21 cellular contexts compared by ENCODE assay signal in genomic region chr9:105219291-105219805, GRCh38.
"Had no signal": no experiment of that assay in that cellular context is flagged by ENCODE, and none has a peak within 500 bp of the region (broad histone marks: within the 10 kb centered on the region; RNA-seq: fewer than 3 reads in every experiment).

No MANE protein-coding gene starts in this region.

- H3K4me2 ChIP-seq: smooth muscle cell had no signal

- H3K4me3 ChIP-seq: cardiac muscle cell, left ventricle myocardium inferior, right lobe of liver, smooth muscle cell, thoracic aorta had no signal

- H3K27me3 ChIP-seq: cardiac muscle cell, right lobe of liver had no signal

- H3K36me3 ChIP-seq: cardiac muscle cell, left ventricle myocardium inferior, right lobe of liver, thoracic aorta had no signal

- FAIRE-seq: endometrium had no signal

- H3K27ac ChIP-seq: cardiac muscle cell, left ventricle myocardium inferior, right lobe of liver, thoracic aorta, VCaP had no signal

- ATAC-seq: activated CD4-positive, CD25-positive, alpha-beta regulatory T cell treated with anti-CD3 and anti-CD28 coated beads, Interleukin-2, amount 50 U/mL, for 24 hours; activated CD8-positive, alpha-beta memory T cell treated with anti-CD3 and anti-CD28 coated beads, Interleukin-2, amount 10 ng/mL, durations not matched to agents 7 days and 5 days; activated CD8-positive, alpha-beta T cell treated with anti-CD3 and anti-CD28 coated beads for 36 hours; naive thymus-derived CD4-positive, alpha-beta T cell; right lobe of liver had no signal

- DNase-seq: activated CD4-positive, alpha-beta T cell treated with anti-CD3 and anti-CD28 coated beads, Interleukin-2, amount 10 ng/mL, durations not matched to agents 7 days and 5 days; activated CD8-positive, alpha-beta memory T cell treated with anti-CD3 and anti-CD28 coated beads, Interleukin-2, amount 10 ng/mL, durations not matched to agents 7 days and 5 days; activated CD8-positive, alpha-beta T cell treated with anti-CD3 and anti-CD28 coated beads for 36 hours; activated effector memory CD4-positive, alpha-beta T cell treated with anti-CD3 and anti-CD28 coated beads, Interleukin-2, amount 50 U/mL, for 16 hours; activated naive CD4-positive, alpha-beta T cell treated with anti-CD3 and anti-CD28 coated beads, Interleukin-2, amount 10 ng/mL, durations not matched to agents 7 days and 5 days; activated T-cell treated with anti-CD3 and anti-CD28 coated beads for 4 hours; foreskin melanocyte; hippocampal formation; left ventricle myocardium inferior; naive thymus-derived CD4-positive, alpha-beta T cell; occipital lobe; posterior cingulate gyrus; right lobe of liver; stimulated activated CD4-positive, alpha-beta T cell treated with anti-CD3 and anti-CD28 coated beads, Interleukin-15, amount 100 ng/mL, for 24 hours; stimulated activated naive CD4-positive, alpha-beta T cell had no signal
